ENCODE assay signal across 16 cellular contexts in genomic region chr4:145420595-145421214, GRCh38.
DNase-seq lines count a peak whose midpoint lies in the region; ATAC-seq and TF ChIP-seq lines count a peak whose summit lies in the region.
"Had no signal": no experiment of that assay in that cellular context is flagged by ENCODE, and none has a peak within 500 bp of the region (broad histone marks: within the 10 kb centered on the region; RNA-seq: fewer than 3 reads in every experiment).

No MANE protein-coding gene starts in this region.

- H3K9me3 ChIP-seq in right lobe of liver = no peaks in the 10 kb centered on the region
- H3K9me3 ChIP-seq: BE2C had no signal

- H3K4me3 ChIP-seq in fibroblast of mammary gland (ENCODE audit: control insufficient read depth, low read depth, low read length) = no peak overlapping the region
- no peak overlapping the region for H3K4me3 ChIP-seq in right lobe of liver

- 44% methylated on average over 2 of the region's 2 CpGs for WGBS in right lobe of liver (ENCODE audit: insufficient coverage, low coverage, low lambda C conversion rate, missing lambda C conversion rate)

- H3K36me3 ChIP-seq in right lobe of liver = no peaks in the 10 kb centered on the region
- H3K36me3 ChIP-seq: BE2C had no signal

- DNase-seq in NCI-H226 (peak; percentile 55), fibroblast of mammary gland (ENCODE audit: low read depth) (peak; percentile 20), right lobe of liver (peak; percentile 62 to 75 (median 69)), NCI-H146 treated with DMSO at 0.1 percent for 48 hours (lab: John Stamatoyannopoulos, UW; ENCODE audit: unreplicated experiment) (no peak), ecto neural progenitor cell (ENCODE audit: low spot score) (no peak)
- no peak for DNase-seq in activated CD4-positive, alpha-beta T cell treated with anti-CD3 and anti-CD28 coated beads for 48 hours
- DNase-seq: BE2C; CD4-positive, CD25-positive, alpha-beta regulatory T cell; DMS 273 treated with DMSO at 0.1 percent for 48 hours; DND-41; Karpas-422; NCI-H187; NCI-H446 treated with DMSO at 0.1 percent for 48 hours; NCI-H526 treated with DMSO at 0.1 percent for 48 hours had no signal

- H3K27me3 ChIP-seq in right lobe of liver = no peaks in the 10 kb centered on the region
- H3K27me3 ChIP-seq: BE2C had no signal

- no peak for TF ChIP-seq CTCF in fibroblast of mammary gland (conservative IDR thresholded peaks at IDR 0.05; ENCODE audit: control insufficient read depth, insufficient read depth, low read depth, low read length)
- TF ChIP-seq CTCF in right lobe of liver (IDR thresholded peaks at IDR 0.05) = no peak

- TF ChIP-seq POLR2A in right lobe of liver (IDR thresholded peaks at IDR 0.05) = no peak

- H3K4me1 ChIP-seq in right lobe of liver = peaks cover 0 to 38% (median 2%) of the 10 kb centered on the region in 4 donors
- H3K4me1 ChIP-seq: BE2C had no signal

- peak overlapping the region in 2 of 3 donors; percentile 36 to 54 for H3K27ac ChIP-seq in right lobe of liver

- peak; percentile 90 to 98 (median 96) for ATAC-seq in right lobe of liver
- ATAC-seq in GM19023 (IDR thresholded peaks at IDR 0.05; ENCODE audit: unreplicated experiment) = no peak
- ATAC-seq: Right ventricle myocardium inferior had no signal

- intact Hi-C loops in right lobe of liver (cut with DNase I) = no loop called here

Comparison
In these comparisons a context has a peak if more than half of its experiments do, and no peak if none do; other contexts are left out.
1. DNase-seq: peak in NCI-H226 (single experiment), fibroblast of mammary gland (single experiment) and right lobe of liver (3 of 3); none in NCI-H146 treated with DMSO at 0.1 percent for 48 hours (single experiment), activated CD4-positive, alpha-beta T cell treated with anti-CD3 and anti-CD28 coated beads for 48 hours (single experiment) and ecto neural progenitor cell (single experiment).